Comparison of ENCODE assay signal across 2 cellular contexts in the genomic region with DNA sequence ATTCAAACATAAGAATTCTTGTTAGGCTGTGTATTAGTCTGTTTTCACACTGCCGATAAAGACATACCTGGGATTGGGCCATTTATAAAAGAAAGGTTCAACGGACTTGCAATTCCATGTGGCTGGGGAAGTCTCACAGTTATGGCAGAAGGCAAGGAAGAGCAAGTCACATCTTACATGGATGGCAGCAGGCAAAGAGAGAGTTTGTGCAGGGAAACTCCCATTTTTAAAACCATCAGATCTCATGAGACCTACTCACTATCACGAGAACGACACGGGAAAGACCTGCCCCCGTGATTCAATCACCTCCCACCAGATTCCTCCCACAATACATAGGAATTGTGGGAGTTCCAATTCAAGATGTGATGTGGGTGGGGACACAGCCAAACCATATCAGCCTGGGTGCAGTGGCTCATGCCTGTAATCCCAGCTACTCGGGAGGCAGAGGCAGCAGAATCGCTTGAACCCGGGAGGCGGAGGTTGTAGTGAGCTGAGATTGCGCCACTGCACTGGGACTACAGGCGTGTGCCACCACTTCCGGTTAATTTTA. TPM values are rescaled to one million over a fixed set of nuclear protein-coding genes. Genes with fewer than 3 reads are reported as not detected.
"Had no signal": no experiment of that assay in that cellular context is flagged by ENCODE, and none has a peak within 500 bp of the region (broad histone marks: within the 10 kb centered on the region; RNA-seq: fewer than 3 reads in every experiment).

No MANE protein-coding gene starts in this region.

RNA-seq across cellular contexts. Expression of a gene that starts 42.8 kb away (rescaled TPM):
- total RNA-seq: natural killer cell treated with Interleukin-12 subunit alpha and Interleukin-12 subunit beta and Interleukin-15 and Interleukin-18, amount 100 ng/mL, for 72 hours had no signal
- polyA plus RNA-seq: naive thymus-derived CD8-positive, alpha-beta T cell had no signal
